8 cellular contexts compared by ENCODE assay signal in genomic region chr1:23168462-23169218, GRCh38. TPM values are rescaled to one million over a fixed set of nuclear protein-coding genes. Genes with fewer than 3 reads are reported as not detected.
DNase-seq lines count a peak whose midpoint lies in the region; ATAC-seq, FAIRE-seq and TF ChIP-seq lines count a peak whose summit lies in the region.

LUZP1 (minus strand) TSS chr1:23168856.

- no peaks in the 10 kb centered on the region for H3K36me3 ChIP-seq in HepG2 (replicated peaks in 1 of 2; ENCODE audit: control insufficient read depth in 1 of 2, insufficient read depth in 2 of 2, low read length in 2 of 2)

- H3K27ac ChIP-seq in HepG2 (ENCODE audit: extremely low read length, insufficient read depth, low read length) = peak within 1 kb of the TSS; percentile 86

- H3K27me3 Mint-ChIP-seq in activated CD4-positive, alpha-beta memory T cell treated with anti-CD3 and anti-CD28 coated beads for 36 hours = no peaks in the 10 kb centered on the region

- peak within 1 kb of the TSS; percentile 95 to 100 (median 96) for H3K4me3 ChIP-seq in HepG2 (replicated peaks in 1 of 3; ENCODE audit: insufficient read depth in 1 of 3, low read depth in 2 of 3, low read length in 3 of 3)

- peak within 1 kb of the TSS; percentile 85 for H3K9ac ChIP-seq in HepG2 (ENCODE audit: insufficient read depth, low read depth, low read length)

- peak within 1 kb of the TSS; percentile 87 for H3K4me2 ChIP-seq in HepG2 (ENCODE audit: low read depth, low read length)

- ATAC-seq in HG03342 (IDR thresholded peaks at IDR 0.05; ENCODE audit: unreplicated experiment) = peak; percentile 64
- peak; percentile 77 for ATAC-seq in HepG2

- H3K27ac Mint-ChIP-seq in activated CD4-positive, alpha-beta memory T cell treated with anti-CD3 and anti-CD28 coated beads for 36 hours = peak within 1 kb of the TSS; percentile 85

- CTCF ChIA-PET in activated CD4-positive, alpha-beta memory T cell treated with anti-CD3 and anti-CD28 coated beads for 36 hours (lab: Charles Lee) = interaction anchor here (1.2 to 3.2 kb wide), 5 partner anchors 10 to 70 kb away, joined by 3 to 20 read pairs (median 6); no protein-coding TSS in a partner anchor
- CTCF ChIA-PET in HepG2 (lab: Yijun Ruan, JAX; ENCODE audit: low intra/inter-chr PET ratio, low total read pairs) = no interaction called here

- FAIRE-seq in HepG2 (lab: Jason Lieb, UNC) = peak; percentile 15

- WGBS in HepG2 (ENCODE audit: low lambda C conversion rate) = 18% methylated on average over 48 of the region's 56 CpGs

- no peak for TF ChIP-seq EP300 in HepG2 (IDR thresholded peaks at IDR 0.05; ENCODE audit: low read depth in 2 of 2, low read length in 2 of 2)
- TF ChIP-seq EP300 in HepG2 (CRISPR knock-in tag; IDR thresholded peaks at IDR 0.05; ENCODE audit: borderline replicate concordance) = no peak

- peaks cover 26% of the 10 kb centered on the region for H3K4me1 Mint-ChIP-seq in activated CD4-positive, alpha-beta memory T cell treated with anti-CD3 and anti-CD28 coated beads for 36 hours (ENCODE audit: low read depth)

- POLR2A ChIA-PET in activated CD4-positive, alpha-beta memory T cell treated with anti-CD3 and anti-CD28 coated beads for 36 hours (lab: Charles Lee) = interaction anchor here (0.6 to 3.1 kb wide), 8 partner anchors 10 to 178 kb away, joined by 3 to 14 read pairs (median 6); partner anchors contain the start of gene HNRNPR
- POLR2A ChIA-PET in HepG2 (lab: Yijun Ruan, JAX) = interaction anchor here (0.5 to 2.1 kb wide), 6 partner anchors 19 to 363 kb away, joined by 3 to 5 read pairs (median 4); partner anchors contain the start of gene E2F2

- TF ChIP-seq POLR2A in HepG2 (IDR thresholded peaks at IDR 0.05; ENCODE audit: insufficient read depth in 1 of 2, low read depth in 2 of 2, low read length in 2 of 2) = peak; percentile 56 to 86

- H3K36me3 Mint-ChIP-seq in activated CD4-positive, alpha-beta memory T cell treated with anti-CD3 and anti-CD28 coated beads for 36 hours = no peaks in the 10 kb centered on the region

- H3K9me3 ChIP-seq in HepG2 (ENCODE audit: low read length) = no peaks in the 10 kb centered on the region

- H3K4me3 Mint-ChIP-seq in activated CD4-positive, alpha-beta memory T cell treated with anti-CD3 and anti-CD28 coated beads for 36 hours = peak within 1 kb of the TSS; percentile 96

- peaks cover 39% of the 10 kb centered on the region for H3K79me2 ChIP-seq in HepG2 (ENCODE audit: insufficient read depth, low read length)

- peak; percentile 30; the same call in 1 of the 2 replicates for TF ChIP-seq CTCF in HepG2 (CRISPR knock-in tag; IDR thresholded peaks at IDR 0.05)

- no TSS peak for BruUV-seq in HepG2 (replicated peaks; lab: Mats Ljungman, UMichigan)

- H3K27me3 ChIP-seq in HepG2 (ENCODE audit: control insufficient read depth in 1 of 2, insufficient read depth in 2 of 2, low read length in 2 of 2) = no peaks in the 10 kb centered on the region; a peak in 1 of 5 replicates

- TF ChIP-seq RAD21 in HepG2 (CRISPR knock-in tag; IDR thresholded peaks at IDR 0.05) = no peak

- H4K20me1 ChIP-seq in HepG2 (ENCODE audit: insufficient read depth, low read length) = peaks cover 11% of the 10 kb centered on the region

- DNase-seq in DMS79 treated with DMSO at 0.1 percent for 48 hours (lab: John Stamatoyannopoulos, UW) (peak; percentile 30), DMS79 (lab: John Stamatoyannopoulos, UW) (no peak), NCI-H748 treated with DMSO at 0.1 percent for 48 hours (lab: John Stamatoyannopoulos, UW) (peak; percentile 37), dermis blood vessel endothelial cell (peak; percentile 95), HepG2 (ENCODE audit: low spot score) (peak; percentile 62)
- DNase-seq in activated CD4-positive, alpha-beta memory T cell treated with anti-CD3 and anti-CD28 coated beads for 36 hours = peak; percentile 91
- peak; percentile 83 to 89 for DNase-seq in stimulated activated CD4-positive, alpha-beta T cell treated with anti-CD3 and anti-CD28 coated beads, Interleukin-2, amount 100 ng/mL, for 48 hours

- peaks cover 52% of the 10 kb centered on the region for H3K4me1 ChIP-seq in HepG2 (ENCODE audit: insufficient read depth, low read length)

- H3K9me3 Mint-ChIP-seq in activated CD4-positive, alpha-beta memory T cell treated with anti-CD3 and anti-CD28 coated beads for 36 hours = no peaks in the 10 kb centered on the region

- in situ Hi-C loops in HepG2 (cut with HindIII; ENCODE audit: extremely low pct_ligation_motif_present, low pct_unique_long_range_greater_than_20kb) = no loop called here

- no peak within 1 kb of the TSS for H2AFZ ChIP-seq in HepG2 (ENCODE audit: low read length)

- intact Hi-C loops in activated CD4-positive, alpha-beta memory T cell treated with anti-CD3 and anti-CD28 coated beads for 36 hours (cut with micrococcal nuclease) = loop anchor here (2.0 kb wide), 2 partner anchors 20 to 66 kb away; no protein-coding TSS in a partner anchor
- intact Hi-C loops in HepG2 (cut with micrococcal nuclease; ENCODE audit: unreplicated experiment) = no loop called here

TF ChIP-seq in HepG2, 621 proteins besides CTCF, POLR2A, EP300 and RAD21 (continues in another document):
- TF ChIP-seq ZBTB34 (CRISPR knock-in tag; IDR thresholded peaks at IDR 0.05) (no peak), REST (IDR thresholded peaks at IDR 0.05; ENCODE audit: borderline replicate concordance in 1 of 2, low read depth in 1 of 2, low read length in 2 of 2) (peak in 1 of 2 experiments; percentile 69; a peak in 1 of 4 replicates)

RNA-seq across cellular contexts. Expression of gene LUZP1, which starts in this region (rescaled TPM):
- total RNA-seq in activated CD4-positive, alpha-beta memory T cell treated with anti-CD3 and anti-CD28 coated beads for 36 hours = 10 to 100 TPM; 19.0 to 21.2 TPM
- total RNA-seq in dermis blood vessel endothelial cell = 51.9 and 66.4 TPM in 2 replicates
- 12.7 and 21.5 TPM in 2 replicates for total RNA-seq in HepG2 (2016; rRNA removed; fragmentation: Illumina TruSeq; extraction: Trizol)
- total RNA-seq in HepG2 (2016; cell fraction: cytosol; rRNA removed; fragmentation: Illumina TruSeq; extraction: Trizol; ENCODE audit: low read depth) = 0.88 and 0.91 TPM in 2 replicates
- 12.1 and 20.0 TPM in 2 replicates for total RNA-seq in HepG2 (2016; cell fraction: insoluble cytoplasmic fraction; rRNA removed; fragmentation: Illumina TruSeq; extraction: Trizol)
- 3.4 and 4.5 TPM in 2 replicates for total RNA-seq in HepG2 (2016; cell fraction: membrane; rRNA removed; fragmentation: Illumina TruSeq; extraction: Trizol)
- total RNA-seq in HepG2 (2016; cell fraction: nucleus; rRNA removed; fragmentation: Illumina TruSeq; extraction: Trizol) = 14.6 and 16.0 TPM in 2 replicates
- polyA plus RNA-seq in HepG2 (2011; rRNA removed) = 6.9 and 7.2 TPM in 2 replicates
- polyA plus RNA-seq in HepG2 (2011; cell fraction: cytosol; rRNA removed) = 4.6 and 5.4 TPM in 2 replicates
- polyA plus RNA-seq in HepG2 (2011; cell fraction: nucleus; rRNA removed) = 10.9 and 11.8 TPM in 2 replicates
- polyA plus RNA-seq in HepG2 (2012) = 8.0 and 9.5 TPM in 2 replicates
- polyA plus RNA-seq in HepG2 (2016; cell fraction: cytosol; fragmentation: Illumina TruSeq; extraction: Trizol; ENCODE audit: low read depth) = 0.23 and 0.26 TPM in 2 replicates
- polyA plus RNA-seq in HepG2 (2016; cell fraction: insoluble cytoplasmic fraction; fragmentation: Illumina TruSeq; extraction: Trizol; ENCODE audit: low read depth) = 8.6 and 8.9 TPM in 2 replicates
- polyA plus RNA-seq in HepG2 (2016; cell fraction: membrane; fragmentation: Illumina TruSeq; extraction: Trizol; ENCODE audit: low read depth) = 0.73 and 0.81 TPM in 2 replicates
- 11.6 and 14.4 TPM in 2 replicates for polyA plus RNA-seq in HepG2 (2016; cell fraction: nucleus; fragmentation: Illumina TruSeq; extraction: Trizol; ENCODE audit: insufficient read depth, low read depth)
- 19.5 and 28.3 TPM in 2 replicates for polyA minus RNA-seq in HepG2 (2011; rRNA and poly(A)+ RNA removed; ENCODE audit: low replicate concordance)
- polyA minus RNA-seq in HepG2 (2011; cell fraction: cytosol; rRNA and poly(A)+ RNA removed) = 10.6 and 12.2 TPM in 2 replicates
- 25.2 and 28.5 TPM in 2 replicates for polyA minus RNA-seq in HepG2 (2011; cell fraction: nucleus; rRNA and poly(A)+ RNA removed)
